8 cellular contexts compared by ENCODE assay signal in the genomic region with DNA sequence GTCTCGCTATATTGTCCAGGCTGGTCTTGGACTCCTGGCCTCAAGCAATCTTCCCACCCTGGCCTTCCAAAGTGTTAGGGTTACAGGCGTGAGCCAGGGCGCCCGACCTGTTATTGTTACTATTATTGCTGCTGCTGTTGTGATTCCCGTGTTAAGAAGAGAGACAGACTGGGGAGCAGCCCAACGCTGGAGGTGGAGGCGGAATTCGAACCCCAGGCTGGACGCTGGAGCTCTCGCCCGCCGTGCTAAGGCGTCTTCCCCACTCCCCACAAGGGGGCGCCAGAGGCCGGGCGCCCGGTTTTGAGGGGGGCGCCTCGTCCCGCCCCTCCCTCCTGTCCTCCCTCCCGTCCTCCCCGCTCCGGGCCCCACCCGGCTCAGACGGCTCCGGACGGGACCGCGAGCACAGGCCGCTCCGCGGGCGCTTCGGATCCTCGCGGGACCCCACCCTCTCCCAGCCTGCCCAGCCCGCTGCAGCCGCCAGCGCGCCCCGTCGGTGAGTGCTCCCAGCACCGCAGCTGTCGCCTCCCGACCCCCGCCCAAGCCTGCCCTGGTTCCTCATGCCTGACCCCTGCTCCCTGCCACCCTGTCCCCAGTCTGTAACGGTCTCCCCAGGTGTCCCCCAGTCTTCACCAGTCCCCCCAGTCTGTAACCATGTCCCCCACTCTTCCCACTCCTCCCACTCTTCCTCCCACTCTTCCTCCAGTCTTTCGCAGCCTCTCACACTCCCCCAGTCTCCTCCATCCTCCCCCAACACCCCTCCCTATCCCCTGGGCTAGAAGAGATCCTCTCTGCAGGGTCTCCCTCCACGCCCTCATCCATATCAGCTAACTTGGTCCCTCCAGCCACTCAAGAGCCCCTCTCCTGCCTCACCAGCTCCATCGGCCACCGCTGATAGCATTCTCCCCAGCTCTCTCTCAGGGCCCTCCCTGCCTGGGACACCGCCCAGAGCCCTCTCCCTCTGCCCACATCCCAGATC. TPM values are rescaled to one million over a fixed set of nuclear protein-coding genes. Genes with fewer than 3 reads are reported as not detected.
A peak's percentile ranks its signal among the peaks of the same experiment; 100 is the strongest.
DNase-seq lines count a peak whose midpoint lies in the region; ATAC-seq and TF ChIP-seq lines count a peak whose summit lies in the region.

A gene with protein sequence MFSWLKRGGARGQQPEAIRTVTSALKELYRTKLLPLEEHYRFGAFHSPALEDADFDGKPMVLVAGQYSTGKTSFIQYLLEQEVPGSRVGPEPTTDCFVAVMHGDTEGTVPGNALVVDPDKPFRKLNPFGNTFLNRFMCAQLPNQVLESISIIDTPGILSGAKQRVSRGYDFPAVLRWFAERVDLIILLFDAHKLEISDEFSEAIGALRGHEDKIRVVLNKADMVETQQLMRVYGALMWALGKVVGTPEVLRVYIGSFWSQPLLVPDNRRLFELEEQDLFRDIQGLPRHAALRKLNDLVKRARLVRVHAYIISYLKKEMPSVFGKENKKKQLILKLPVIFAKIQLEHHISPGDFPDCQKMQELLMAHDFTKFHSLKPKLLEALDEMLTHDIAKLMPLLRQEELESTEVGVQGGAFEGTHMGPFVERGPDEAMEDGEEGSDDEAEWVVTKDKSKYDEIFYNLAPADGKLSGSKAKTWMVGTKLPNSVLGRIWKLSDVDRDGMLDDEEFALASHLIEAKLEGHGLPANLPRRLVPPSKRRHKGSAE (plus strand): TSS at position 377 of the 976 bp plus-strand sequence. CDS start 3,191 bp downstream, outside the sequence.

- peaks cover 13% of the 10 kb centered on the region for H3K9me3 ChIP-seq in WERI-Rb-1 (ENCODE audit: severe bottlenecking)

- TF ChIP-seq CTCF in WERI-Rb-1 (IDR thresholded peaks at IDR 0.05; ENCODE audit: low read depth, low read length), result peak; percentile 54

- H3K27ac ChIP-seq in WERI-Rb-1, result no peak within 1 kb of the TSS

- H3K4me3 ChIP-seq in WERI-Rb-1 (ENCODE audit: low read depth, low read length), result no peak within 1 kb of the TSS

- DNase-seq in AML-193 (lab: John Stamatoyannopoulos, UW), result peak; percentile 18 to 24
- DNase-seq in HT1080 (ENCODE audit: low read depth), result peak; percentile 71
- no peak for DNase-seq in WERI-Rb-1
- DNase-seq in dedifferentiated amniotic fluid mesenchymal stem cell (ENCODE audit: extremely low spot score), result peak; percentile 74
- peak in 1 of 2 donors; percentile 35 for DNase-seq in left colon
- peak; percentile 58 for DNase-seq in stimulated activated CD4-positive, alpha-beta T cell treated with anti-CD3 and anti-CD28 coated beads, Interleukin-4, amount 100 ng/mL, for 1 hour

- intact Hi-C loops in left colon (cut with DNase I, micrococcal nuclease), result loop anchor here in 1 of 2 donors (2.0 kb wide), 1 partner anchor 29 kb away; no protein-coding TSS in a partner anchor

- no peaks in the 10 kb centered on the region for H3K27me3 ChIP-seq in WERI-Rb-1 (ENCODE audit: insufficient read depth, low read depth, severe bottlenecking)

- ATAC-seq in left colon, result peak; percentile 56
- ATAC-seq in HG02571 (IDR thresholded peaks at IDR 0.05; ENCODE audit: unreplicated experiment), result no peak
- ATAC-seq in GM21619 (IDR thresholded peaks at IDR 0.05; ENCODE audit: unreplicated experiment), result no peak

- H3K36me3 ChIP-seq in WERI-Rb-1, result no peaks in the 10 kb centered on the region

RNA-seq across cellular contexts. Expression of the gene that starts here (rescaled TPM):
- 28.4 and 36.2 TPM in 2 replicates for total RNA-seq in HT1080 (2014; rRNA removed; shearing (Covaris generic))
- 84.3 and 101 TPM in 2 replicates for polyA plus RNA-seq in HT1080 (2015; cell fraction: cytosol; rRNA removed)
- polyA plus RNA-seq in HT1080 (2015; cell fraction: nucleus; rRNA removed), result 108 and 118 TPM in 2 replicates
- 10 to 100 TPM in 1 of 2 donors, 1 to 10 TPM in 1; 9.6 to 29.6 TPM for total RNA-seq in left colon
